In the genomic region with DNA sequence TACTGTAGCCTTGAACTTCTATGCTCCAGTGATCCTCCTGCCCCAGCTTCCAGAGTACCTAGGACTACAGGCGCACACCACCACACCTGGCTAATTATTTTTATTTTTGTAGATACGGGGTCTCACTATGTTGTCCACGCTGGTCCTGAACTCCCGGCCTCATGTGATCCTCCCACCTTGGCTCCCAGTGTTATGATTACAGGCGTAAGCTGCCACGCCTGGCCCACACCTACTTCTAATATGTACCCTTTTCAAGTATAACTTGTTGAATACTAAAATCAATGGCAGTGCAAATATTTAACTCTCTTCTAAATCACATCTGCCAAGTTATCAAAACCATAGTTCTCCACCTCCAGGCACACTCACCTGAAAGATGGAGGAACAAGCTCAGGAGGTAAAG, we compare ENCODE assay signal across 9 cellular contexts.
"Had no signal": no experiment of that assay in that cellular context is flagged by ENCODE, and none has a peak within 500 bp of the region (broad histone marks: within the 10 kb centered on the region; RNA-seq: fewer than 3 reads in every experiment).

No MANE protein-coding gene starts in this region.

- H3K9me3 Mint-ChIP-seq: HFFc6, IgD-negative memory B cell had no signal

- H3K4me3 ChIP-seq: GM23248, HAP-1 had no signal

- H3K27me3 Mint-ChIP-seq: IgD-negative memory B cell had no signal

- H3K27ac Mint-ChIP-seq: HFFc6, IgD-negative memory B cell had no signal

- H3K27ac ChIP-seq: GM23248 had no signal

- H3K9ac ChIP-seq: GM23248 had no signal

- H3K4me3 Mint-ChIP-seq: HFFc6, IgD-negative memory B cell had no signal

- H3K9me3 ChIP-seq: HAP-1 had no signal

- H2AFZ ChIP-seq: GM23248 had no signal

- ATAC-seq: HCT116 had no signal

- DNase-seq: GM23248, GOT3, H7, HFFc6, KG1 had no signal

- FAIRE-seq: HTR-8/SVneo had no signal
